In genomic region chr20:1207293-1207884, GRCh38 we compare ENCODE assay signal across 2 cellular contexts.
A peak's percentile ranks its signal among the peaks of the same experiment; 100 is the strongest.
TF ChIP-seq lines count a peak whose summit lies in the region.

No MANE protein-coding gene starts in this region.

TF ChIP-seq in Ishikawa, 13 proteins besides CTCF, POLR2A, EP300 and RAD21:
- TF ChIP-seq TCF12 (IDR thresholded peaks at IDR 0.05; ENCODE audit: low read depth) (no peak), MAX (IDR thresholded peaks at IDR 0.05) (no peak), NFIC (IDR thresholded peaks at IDR 0.05) (no peak), CREB1 (IDR thresholded peaks at IDR 0.05; ENCODE audit: low read depth) (no peak), USF1 (IDR thresholded peaks at IDR 0.05) (peak; percentile 46)
TF ChIP-seq in Ishikawa: peak in this region for 1.

TF ChIP-seq in GM12878, 131 proteins besides CTCF, POLR2A, EP300 and RAD21:
- no peak for TF ChIP-seq ATF7 (IDR thresholded peaks at IDR 0.05; ENCODE audit: low read depth)
- TF ChIP-seq RAD51 (IDR thresholded peaks at IDR 0.05), result no peak
- no peak for TF ChIP-seq CEBPB (IDR thresholded peaks at IDR 0.05; ENCODE audit: borderline replicate concordance in 1 of 2, low read depth in 2 of 2, low read length in 2 of 2)
- TF ChIP-seq MEF2B (IDR thresholded peaks at IDR 0.05; ENCODE audit: partially characterized antibody, poor library complexity, severe bottlenecking), result no peak
- TF ChIP-seq STAT1 (conservative IDR thresholded peaks at IDR 0.05), result no peak
- TF ChIP-seq MLLT1 (IDR thresholded peaks at IDR 0.05), result no peak
- TF ChIP-seq MXI1 (IDR thresholded peaks at IDR 0.05; ENCODE audit: low read depth, low read length), result no peak
- TF ChIP-seq BMI1 (IDR thresholded peaks at IDR 0.05; ENCODE audit: borderline replicate concordance), result no peak
- TF ChIP-seq CBFB (IDR thresholded peaks at IDR 0.05; ENCODE audit: low read depth), result no peak
- TF ChIP-seq USF2 (IDR thresholded peaks at IDR 0.05; ENCODE audit: borderline replicate concordance, low read depth, low read length), result no peak
- TF ChIP-seq RELB (IDR thresholded peaks at IDR 0.05; ENCODE audit: low read depth), result no peak
- no peak for TF ChIP-seq ZNF622 (IDR thresholded peaks at IDR 0.05)
- TF ChIP-seq CEBPZ (IDR thresholded peaks at IDR 0.05; ENCODE audit: low read depth, low read length), result no peak
- TF ChIP-seq CHD1 (IDR thresholded peaks at IDR 0.05; ENCODE audit: low read depth, low read length), result no peak
- TF ChIP-seq NKRF (conservative IDR thresholded peaks at IDR 0.05), result no peak
- TF ChIP-seq FOXK2 (IDR thresholded peaks at IDR 0.05), result no peak
- no peak for TF ChIP-seq E2F8 (IDR thresholded peaks at IDR 0.05; ENCODE audit: low read depth, partially characterized antibody)
- no peak for TF ChIP-seq MYC (IDR thresholded peaks at IDR 0.05; ENCODE audit: insufficient read depth, insufficient read length, insufficient replicate concordance, low read length, severe bottlenecking)
- no peak for TF ChIP-seq FOS (IDR thresholded peaks at IDR 0.05; ENCODE audit: borderline replicate concordance, extremely low read depth, insufficient read length)
- no peak for TF ChIP-seq SP1 (IDR thresholded peaks at IDR 0.05; ENCODE audit: low read depth, low read length)
